In the genomic region with DNA sequence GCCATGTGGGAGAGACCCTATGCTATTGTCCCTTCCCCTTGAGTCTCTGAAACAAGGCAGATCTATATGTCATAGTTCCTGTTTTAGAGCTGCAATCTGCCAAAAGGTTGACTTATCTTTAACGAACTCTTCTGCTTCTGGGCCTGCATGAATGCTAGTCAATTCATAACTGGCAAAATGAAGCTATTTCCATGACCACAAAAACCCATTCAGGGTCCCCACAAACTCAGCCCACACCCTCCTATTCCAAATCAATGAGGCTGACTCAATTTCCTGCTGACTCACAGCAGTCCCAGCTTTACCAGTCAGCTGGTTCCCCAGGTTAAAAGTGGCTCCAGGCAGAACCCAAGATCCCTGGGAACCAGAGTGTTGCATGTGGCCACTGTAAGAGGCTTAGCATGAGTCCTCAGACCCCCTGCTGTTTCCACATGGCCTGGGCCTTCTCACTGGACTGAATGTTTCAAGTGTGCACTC, we compare ENCODE assay signal across 7 cellular contexts. TPM values are rescaled to one million over a fixed set of nuclear protein-coding genes. Genes with fewer than 3 reads are reported as not detected.
DNase-seq lines count a peak whose midpoint lies in the region; ATAC-seq lines count a peak whose summit lies in the region.

No MANE protein-coding gene starts in this region.

- no peaks in the 10 kb centered on the region for H3K79me2 ChIP-seq in Karpas-422 (ENCODE audit: low read length)

- no peak overlapping the region for H3K4me3 ChIP-seq in Karpas-422 (ENCODE audit: low read length)

- no peaks in the 10 kb centered on the region for H3K27me3 ChIP-seq in Karpas-422 (ENCODE audit: low read length)

- ATAC-seq in GM18909 (IDR thresholded peaks at IDR 0.05; ENCODE audit: poor library complexity, unreplicated experiment) (peak; percentile 82), HG02763 (IDR thresholded peaks at IDR 0.05; ENCODE audit: unreplicated experiment) (peak; percentile 67)

- DNase-seq in NOMO-1 treated with DMSO at 0.1 percent for 48 hours (lab: John Stamatoyannopoulos, UW; ENCODE audit: unreplicated experiment) = peak; percentile 94
- peak; percentile 83 for DNase-seq in iris pigment epithelial cell (ENCODE audit: low read depth)
- no peak for DNase-seq in Karpas-422
- DNase-seq in NCI-H2107 (lab: John Stamatoyannopoulos, UW) = no peak
- no peak for DNase-seq in stimulated activated naive CD4-positive, alpha-beta T cell (lab: John Stamatoyannopoulos, UW)

- H3K9ac ChIP-seq in Karpas-422 (ENCODE audit: low read length) = no peak overlapping the region

- H3K36me3 ChIP-seq in Karpas-422 (ENCODE audit: insufficient read depth, low read length) = no peaks in the 10 kb centered on the region; the same call in 1 of the 2 replicates

- H3K9me3 ChIP-seq in Karpas-422 (ENCODE audit: low read length) = no peaks in the 10 kb centered on the region

- no peaks in the 10 kb centered on the region for H4K20me1 ChIP-seq in Karpas-422 (ENCODE audit: insufficient read depth, low read depth, low read length)

- no peak overlapping the region for H2AFZ ChIP-seq in Karpas-422 (ENCODE audit: low read length)

- no peaks in the 10 kb centered on the region for H3K9me2 ChIP-seq in Karpas-422 (replicated peaks; ENCODE audit: insufficient read depth, low read length)

- H3K27ac ChIP-seq in Karpas-422 (ENCODE audit: low read length) = no peak overlapping the region

- H3K4me2 ChIP-seq in Karpas-422 (ENCODE audit: low read depth, low read length, poor library complexity, severe bottlenecking) = no peak overlapping the region

- H3K4me1 ChIP-seq in Karpas-422 (ENCODE audit: low read length) = no peaks in the 10 kb centered on the region

RNA-seq across cellular contexts. Expression of gene SOD3, which starts 25.2 kb away (rescaled TPM):
- not detected in 2 replicates for total RNA-seq in Karpas-422 (2014; rRNA removed; shearing (Covaris generic); ENCODE audit: low replicate concordance)

Comparison
In these comparisons a context has a peak if more than half of its experiments do, and no peak if none do; other contexts are left out.
1. DNase-seq: peak in NOMO-1 treated with DMSO at 0.1 percent for 48 hours (single experiment) and iris pigment epithelial cell (single experiment); none in Karpas-422 (single experiment), NCI-H2107 (single experiment) and stimulated activated naive CD4-positive, alpha-beta T cell (0 of 6).